7 cellular contexts compared by ENCODE assay signal in the genomic region with DNA sequence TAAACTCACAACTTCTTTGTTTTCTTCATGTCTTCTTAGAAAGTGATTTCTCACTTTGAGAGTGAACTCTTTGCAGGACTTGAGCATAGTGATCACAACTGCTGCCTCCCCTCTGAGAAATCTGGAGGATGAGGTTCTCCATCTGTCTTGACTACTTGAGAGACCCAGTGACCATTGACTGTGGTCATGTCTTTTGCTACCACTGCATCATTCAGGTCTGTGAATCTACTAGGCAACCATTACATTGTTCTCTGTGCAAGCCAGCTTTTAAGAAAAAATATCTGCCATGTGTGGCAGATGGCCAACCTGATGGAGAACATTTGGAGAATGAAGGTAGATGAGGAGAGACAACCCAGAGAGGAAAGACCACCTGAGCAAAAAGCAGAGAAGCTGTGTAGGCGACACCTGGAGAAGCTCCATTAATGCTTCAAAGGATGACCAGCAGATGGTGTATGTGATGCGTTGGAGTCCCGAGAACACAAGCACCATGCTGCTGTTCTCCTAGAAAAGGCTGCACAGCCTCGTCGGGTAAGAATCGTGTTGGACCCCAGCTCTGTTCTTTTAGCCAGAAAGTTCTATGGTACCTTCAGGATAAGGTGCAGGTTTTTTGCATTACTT. TPM values are rescaled to one million over a fixed set of nuclear protein-coding genes. Genes with fewer than 3 reads are reported as not detected.
DNase-seq lines count a peak whose midpoint lies in the region; ATAC-seq and TF ChIP-seq lines count a peak whose summit lies in the region.

No MANE protein-coding gene starts in this region.

- H3K23ac ChIP-seq in mesendoderm (ENCODE audit: low read length) = no peak overlapping the region

- no peaks in the 10 kb centered on the region for H3K4me1 ChIP-seq in DND-41 (ENCODE audit: insufficient read depth, low read length)
- no peaks in the 10 kb centered on the region for H3K4me1 ChIP-seq in mesendoderm (ENCODE audit: control insufficient read depth, low read depth, low read length)

- H3K79me1 ChIP-seq in mesendoderm (ENCODE audit: low read length) = no peaks in the 10 kb centered on the region

- no peak overlapping the region for H3K18ac ChIP-seq in mesendoderm (ENCODE audit: low read length)

- no peak overlapping the region for H2AK5ac ChIP-seq in mesendoderm (ENCODE audit: low read length)

- H3K27me3 ChIP-seq in DND-41 (ENCODE audit: insufficient read depth, low read length, poor library complexity) (no peaks in the 10 kb centered on the region), mesendoderm (ENCODE audit: insufficient read depth, low read length, poor library complexity) (no peaks in the 10 kb centered on the region)

- H3K4me2 ChIP-seq in DND-41 (ENCODE audit: insufficient read depth, low read length) (no peak overlapping the region), mesendoderm (ENCODE audit: low read length) (no peak overlapping the region)

- H3K27me3 Mint-ChIP-seq in activated T-helper 17 cell treated with anti-CD3 and anti-CD28 coated beads, Interleukin-2, amount 50 U/mL, for 72 hours = peaks cover 23% of the 10 kb centered on the region
- peaks cover 38% of the 10 kb centered on the region for H3K27me3 Mint-ChIP-seq in mesothelial cell of epicardium (ENCODE audit: low read depth)

- H2BK5ac ChIP-seq in mesendoderm (ENCODE audit: low read length) = no peak overlapping the region

- no peaks in the 10 kb centered on the region for H3K9me3 ChIP-seq in DND-41 (ENCODE audit: insufficient read depth, low read length, severe bottlenecking)

- H3K9ac ChIP-seq in DND-41 (ENCODE audit: low read depth, low read length) (no peak overlapping the region), mesendoderm (ENCODE audit: low read length) (no peak overlapping the region)

- peak; percentile 41 for TF ChIP-seq CTCF in DND-41 (IDR thresholded peaks at IDR 0.05; ENCODE audit: borderline replicate concordance, extremely low read depth, low read length, poor library complexity, severe bottlenecking)
- peak; percentile 59 for TF ChIP-seq CTCF in HFF-Myc (IDR thresholded peaks at IDR 0.05; ENCODE audit: low read depth, low read length, missing control alignments)
- no peak for TF ChIP-seq CTCF in mesothelial cell of epicardium (IDR thresholded peaks at IDR 0.05; ENCODE audit: unreplicated experiment)

- H3K27ac ChIP-seq in DND-41 (ENCODE audit: low read length) (no peak overlapping the region), mesendoderm (ENCODE audit: low read depth, low read length) (no peak overlapping the region)

- H2BK15ac ChIP-seq in mesendoderm (replicated peaks; ENCODE audit: low read depth) = no peak overlapping the region

- no peak for ATAC-seq in DND-41 (ENCODE audit: insufficient read depth, low read depth)
- peak; percentile 60 for ATAC-seq in activated T-helper 17 cell treated with anti-CD3 and anti-CD28 coated beads, Interleukin-2, amount 50 U/mL, for 72 hours (replicated peaks)
- ATAC-seq in GM21529 (IDR thresholded peaks at IDR 0.05; ENCODE audit: unreplicated experiment) = no peak

- no peak overlapping the region for H3K4me3 Mint-ChIP-seq in activated T-helper 17 cell treated with anti-CD3 and anti-CD28 coated beads, Interleukin-2, amount 50 U/mL, for 72 hours
- H3K4me3 Mint-ChIP-seq in mesothelial cell of epicardium = no peak overlapping the region

- H2AFZ ChIP-seq in DND-41 (ENCODE audit: low read depth, low read length) = no peak overlapping the region

- H3K36me3 Mint-ChIP-seq in activated T-helper 17 cell treated with anti-CD3 and anti-CD28 coated beads, Interleukin-2, amount 50 U/mL, for 72 hours (ENCODE audit: low read depth) = no peaks in the 10 kb centered on the region
- no peaks in the 10 kb centered on the region for H3K36me3 Mint-ChIP-seq in mesothelial cell of epicardium

- H3K27ac Mint-ChIP-seq in activated T-helper 17 cell treated with anti-CD3 and anti-CD28 coated beads, Interleukin-2, amount 50 U/mL, for 72 hours = no peak overlapping the region
- H3K27ac Mint-ChIP-seq in mesothelial cell of epicardium = no peak overlapping the region

- H4K20me1 ChIP-seq in DND-41 (ENCODE audit: insufficient read depth, low read length) = 0 out of 2 replicates have a peak, but pooled peaks cover 3% of the 10 kb centered on the region

- H4K8ac ChIP-seq in mesendoderm (ENCODE audit: low read depth, low read length) = no peak overlapping the region

- H3K79me2 ChIP-seq in DND-41 (ENCODE audit: insufficient read depth, low read length) = no peaks in the 10 kb centered on the region
- H3K79me2 ChIP-seq in mesendoderm (ENCODE audit: control insufficient read depth, insufficient read depth, low read length) = no peaks in the 10 kb centered on the region

- no peaks in the 10 kb centered on the region for H3K9me3 Mint-ChIP-seq in activated T-helper 17 cell treated with anti-CD3 and anti-CD28 coated beads, Interleukin-2, amount 50 U/mL, for 72 hours
- no peaks in the 10 kb centered on the region for H3K9me3 Mint-ChIP-seq in mesothelial cell of epicardium

- no peak overlapping the region for H3K4me3 ChIP-seq in DND-41 (ENCODE audit: low read depth in 1 of 2, low read length in 2 of 2)
- no peak overlapping the region for H3K4me3 ChIP-seq in HFF-Myc (replicated peaks; ENCODE audit: low read depth, low read length)
- no peak overlapping the region for H3K4me3 ChIP-seq in mesendoderm (ENCODE audit: low read length)

- H3K4me1 Mint-ChIP-seq in activated T-helper 17 cell treated with anti-CD3 and anti-CD28 coated beads, Interleukin-2, amount 50 U/mL, for 72 hours = no peaks in the 10 kb centered on the region
- no peaks in the 10 kb centered on the region for H3K4me1 Mint-ChIP-seq in mesothelial cell of epicardium

- no peak overlapping the region for H3K4ac ChIP-seq in mesendoderm (ENCODE audit: low read depth, low read length)

- H3K56ac ChIP-seq in mesendoderm (ENCODE audit: low read length) = no peak overlapping the region

- DNase-seq in DND-41 = no peak
- DNase-seq in HFF-Myc (ENCODE audit: extremely low read depth, low read depth) = no peak
- DNase-seq in mesendoderm = peak; percentile 48
- DNase-seq in ecto neural progenitor cell (ENCODE audit: low spot score) = no peak
- no peak for DNase-seq in mesothelial cell of epicardium (ENCODE audit: low spot score in 2 of 2, unreplicated experiment in 2 of 2)

- H3K36me3 ChIP-seq in DND-41 (ENCODE audit: insufficient read depth, low read length) (no peaks in the 10 kb centered on the region), mesendoderm (ENCODE audit: control insufficient read depth, insufficient read depth, low read length) (no peaks in the 10 kb centered on the region)

- WGBS in mesendoderm (ENCODE audit: extremely low coverage, insufficient coverage, low lambda C conversion rate) = no CpG with 5 or more reads among the region's 6 CpGs

- H2BK120ac ChIP-seq in mesendoderm (ENCODE audit: low read depth, low read length) = no peak overlapping the region

- no peak overlapping the region for H4K5ac ChIP-seq in mesendoderm (ENCODE audit: low read length)

RNA-seq across cellular contexts. Expression of gene TRIM26, which starts 25.1 kb away (rescaled TPM):
- total RNA-seq in activated T-helper 17 cell treated with anti-CD3 and anti-CD28 coated beads, Interleukin-2, amount 50 U/mL, for 72 hours = 10 to 100 TPM; 37.6 to 67.0 TPM
- 15.2 TPM for polyA plus RNA-seq in mesendoderm (2013, experiment 1 of 2)
- polyA plus RNA-seq in mesendoderm (2013, experiment 2 of 2) = 16.0 TPM
- total RNA-seq in mesothelial cell of epicardium = 55.4 to 58.3 TPM (median 56.9 TPM) in 3 replicates
